Comparison of ENCODE assay signal across 1 cellular context in genomic region chr12:103929909-103930786, GRCh38.
A peak's percentile ranks its signal among the peaks of the same experiment; 100 is the strongest.
TF ChIP-seq lines count a peak whose summit lies in the region.

HSP90B1 (plus strand) TSS chr12:103930410; CDS start chr12:103930516, 106 bp downstream.

TF ChIP-seq in HCT116, 20 proteins besides CTCF, POLR2A, EP300 and RAD21 (continued from another document):
- TF ChIP-seq ZBTB33 (IDR thresholded peaks at IDR 0.05; ENCODE audit: extremely low read depth, insufficient replicate concordance, low read length), result no peak
- TF ChIP-seq EZH2 (IDR thresholded peaks at IDR 0.05), result no peak
- no peak for TF ChIP-seq REST (IDR thresholded peaks at IDR 0.05; ENCODE audit: low read depth)
- peak; percentile 95 for TF ChIP-seq SIN3A (IDR thresholded peaks at IDR 0.05; ENCODE audit: low read depth)
- TF ChIP-seq TCF7L2 (IDR thresholded peaks at IDR 0.05; ENCODE audit: borderline replicate concordance, extremely low read depth, insufficient read depth, insufficient read length), result peak; percentile 53
- peak; percentile 59 for TF ChIP-seq SRF (IDR thresholded peaks at IDR 0.05; ENCODE audit: low read depth)
- no peak for TF ChIP-seq ZFX (IDR thresholded peaks at IDR 0.05)
- peak; percentile 72; the same call in 1 of the 2 replicates for TF ChIP-seq CBX3 (IDR thresholded peaks at IDR 0.05; ENCODE audit: low read depth)
- TF ChIP-seq ELF1 (IDR thresholded peaks at IDR 0.05; ENCODE audit: borderline replicate concordance, low read depth), result no peak; the same call in 1 of the 2 replicates
- TF ChIP-seq JUND (IDR thresholded peaks at IDR 0.05), result no peak
- TF ChIP-seq POLR2AphosphoS5 (IDR thresholded peaks at IDR 0.05; ENCODE audit: low read depth, low read length), result peak; percentile 99
